Comparison of ENCODE assay signal across 8 cellular contexts in genomic region chr16:54957403-54957802, GRCh38. TPM values are rescaled to one million over a fixed set of nuclear protein-coding genes. Genes with fewer than 3 reads are reported as not detected.
DNase-seq lines count a peak whose midpoint lies in the region; ATAC-seq and TF ChIP-seq lines count a peak whose summit lies in the region.

No MANE protein-coding gene starts in this region.

- TF ChIP-seq CTCF in BJ (IDR thresholded peaks at IDR 0.05; ENCODE audit: insufficient read depth, low read depth, low read length) (peak; percentile 58), GM12875 (IDR thresholded peaks at IDR 0.05; ENCODE audit: borderline replicate concordance, insufficient read depth, low read depth, low read length) (peak; percentile 48), fibroblast of the aortic adventitia (IDR thresholded peaks at IDR 0.05; ENCODE audit: insufficient read depth, low read length) (peak; percentile 48), tibial artery (IDR thresholded peaks at IDR 0.05) (peak in 1 of 2 experiments; percentile 17)

- no peaks in the 10 kb centered on the region for H3K36me3 ChIP-seq in BJ (ENCODE audit: control insufficient read depth, insufficient read depth, low read length)
- no peaks in the 10 kb centered on the region for H3K36me3 ChIP-seq in tibial artery

- H3K27me3 ChIP-seq in BJ (ENCODE audit: control insufficient read depth, insufficient read depth, low read length) (0 out of 2 replicates have a peak, but pooled peaks cover 1% of the 10 kb centered on the region), tibial artery (no peaks in the 10 kb centered on the region)

- intact Hi-C loops in tibial artery (cut with DNase I; ENCODE audit: low total_unique reads): no loop called here

- POLR2A ChIA-PET in BJ (lab: Charles Lee): no interaction called here

- ATAC-seq in HG03521 (IDR thresholded peaks at IDR 0.05; ENCODE audit: unreplicated experiment) (no peak), HG03196 (IDR thresholded peaks at IDR 0.05; ENCODE audit: unreplicated experiment) (no peak)

- no peak for DNase-seq in BJ (ENCODE audit: low read depth)
- peak; percentile 69 for DNase-seq in OCI-M1 (lab: John Stamatoyannopoulos, UW)
- DNase-seq in fibroblast of the aortic adventitia (ENCODE audit: low read depth): peak; percentile 9
- no peak for DNase-seq in tibial artery
- no peak for DNase-seq in NCI-H446 treated with DMSO at 0.1 percent for 48 hours (lab: John Stamatoyannopoulos, UW)

- H3K9me3 ChIP-seq in tibial artery: no peaks in the 10 kb centered on the region

- H3K27ac ChIP-seq in tibial artery: no peak overlapping the region

- H3K4me3 ChIP-seq in BJ (ENCODE audit: low read depth, low read length) (no peak overlapping the region), GM12875 (ENCODE audit: low read depth, low read length) (no peak overlapping the region), fibroblast of the aortic adventitia (ENCODE audit: low read depth, low read length) (no peak overlapping the region), tibial artery (no peak overlapping the region)

- CTCF ChIA-PET in BJ (lab: Yijun Ruan, JAX): interaction anchor here (0.6 to 1.5 kb wide), 5 partner anchors 11 to 1408 kb away, joined by 3 to 6 read pairs (median 3); no protein-coding TSS in a partner anchor

- no peaks in the 10 kb centered on the region for H3K4me1 ChIP-seq in tibial artery

RNA-seq across cellular contexts. Expression of gene IRX5, which starts 26.7 kb away (rescaled TPM):
- 1.8 and 2.2 TPM in 2 replicates for polyA plus RNA-seq in BJ (2011; rRNA removed)
- 1.3 and 2.2 TPM in 2 replicates for polyA minus RNA-seq in BJ (2011; rRNA and poly(A)+ RNA removed)
- 0.27 and 2.5 TPM in 2 replicates for total RNA-seq in fibroblast of the aortic adventitia (ENCODE audit: low replicate concordance)

Comparison
In these comparisons a context has a peak if more than half of its experiments do, and no peak if none do; other contexts are left out.
1. DNase-seq: peak in OCI-M1 (single experiment) and fibroblast of the aortic adventitia (single experiment); none in BJ (single experiment), tibial artery (0 of 2) and NCI-H446 treated with DMSO at 0.1 percent for 48 hours (single experiment).